ENCODE assay signal across 10 cellular contexts in genomic region chr5:119451561-119451960, GRCh38. TPM values are rescaled to one million over a fixed set of nuclear protein-coding genes. Genes with fewer than 3 reads are reported as not detected.
A peak's percentile ranks its signal among the peaks of the same experiment; 100 is the strongest.
DNase-seq lines count a peak whose midpoint lies in the region; ATAC-seq, FAIRE-seq and TF ChIP-seq lines count a peak whose summit lies in the region.
"Had no signal": no experiment of that assay in that cellular context is flagged by ENCODE, and none has a peak within 500 bp of the region (broad histone marks: within the 10 kb centered on the region; RNA-seq: fewer than 3 reads in every experiment).

No MANE protein-coding gene starts in this region.

- DNase-seq in Caco-2 (no peak), K562 (ENCODE audit: extremely low read depth in 1 of 4, low spot score in 3 of 4) (peak; percentile 12 to 18 (median 15)), neural crest cell (ENCODE audit: low read depth, low spot score) (no peak), inferior parietal cortex (ENCODE audit: extremely low spot score) (no peak), trophoblast cell (no peak)
- DNase-seq: activated gamma-delta T cell had no signal

- H2BK12ac ChIP-seq in trophoblast cell (ENCODE audit: low read length): no peak overlapping the region

- no peak overlapping the region for H4K12ac ChIP-seq in trophoblast cell (ENCODE audit: low read depth, low read length)

- H2BK120ac ChIP-seq in trophoblast cell (ENCODE audit: insufficient read depth, low read length, poor library complexity): no peak overlapping the region

- BruUV-seq in Caco-2 (replicated peaks; lab: Mats Ljungman, UMichigan) (no TSS peak), K562 (replicated peaks; lab: Mats Ljungman, UMichigan) (no TSS peak)

- ATAC-seq in K562 (no peak), HG03457 (IDR thresholded peaks at IDR 0.05; ENCODE audit: unreplicated experiment) (no peak), HG02759 (IDR thresholded peaks at IDR 0.05; ENCODE audit: unreplicated experiment) (no peak)

- POLR2A ChIA-PET in Caco-2 (lab: Charles Lee): interaction anchor here (0.6 kb wide), 1 partner anchor 183 kb away, joined by 4 read pairs; no protein-coding TSS in a partner anchor
- POLR2A ChIA-PET in K562 (lab: Yijun Ruan, JAX): interaction anchor here (0.8 to 1.1 kb wide), 2 partner anchors 9 to 19 kb away, joined by 3 read pairs; no protein-coding TSS in a partner anchor

- H4K20me1 ChIP-seq in KMS-11 (ENCODE audit: insufficient read depth): no peaks in the 10 kb centered on the region
- H4K20me1 ChIP-seq in K562 (replicated peaks; ENCODE audit: control insufficient read depth, insufficient read depth, low read length): no peaks in the 10 kb centered on the region

- H3K9me3 ChIP-seq in Caco-2 (peaks cover 7% of the 10 kb centered on the region), K562 (replicated peaks; ENCODE audit: control insufficient read depth, insufficient read depth, low read depth, low read length) (peaks cover 7% of the 10 kb centered on the region; the same call in 1 of the 2 replicates), trophoblast cell (ENCODE audit: insufficient read depth, low read depth, low read length) (peaks cover 7% of the 10 kb centered on the region)

- H3K27ac Mint-ChIP-seq in Caco-2 (ENCODE audit: unreplicated experiment) (no peak overlapping the region), neural crest cell (ENCODE audit: unreplicated experiment) (no peak overlapping the region)

- TF ChIP-seq RAD21 in K562 (CRISPR knock-in tag; conservative IDR thresholded peaks at IDR 0.05 in 1 of 2, IDR thresholded peaks at IDR 0.05 in 1 of 2): no peak

- no peak overlapping the region for H2AK5ac ChIP-seq in trophoblast cell (ENCODE audit: low read length)

- H3K4me1 ChIP-seq in Caco-2: peaks cover 12% of the 10 kb centered on the region
- peaks cover 22% of the 10 kb centered on the region for H3K4me1 ChIP-seq in KMS-11 (ENCODE audit: low read depth, poor library complexity, severe bottlenecking)
- H3K4me1 ChIP-seq in K562 (replicated peaks in 1 of 2; ENCODE audit: control insufficient read depth in 2 of 2, insufficient read depth in 2 of 2, low read length in 2 of 2): no peaks in the 10 kb centered on the region; a peak in 1 of 5 replicates
- peaks cover 0 to 4% of the 10 kb centered on the region in 2 experiments for H3K4me1 ChIP-seq in trophoblast cell (ENCODE audit: control insufficient read depth in 1 of 2, insufficient read depth in 2 of 2, low read length in 2 of 2)

- H3K4me3 Mint-ChIP-seq in Caco-2 (ENCODE audit: unreplicated experiment): peak overlapping the region; percentile 96
- peak overlapping the region; percentile 97 for H3K4me3 Mint-ChIP-seq in neural crest cell

- H3K4me3 ChIP-seq in Caco-2 (ENCODE audit: low read depth, low read length) (peak overlapping the region; percentile 62), KMS-11 (IDR thresholded peaks at IDR 0.05; ENCODE audit: insufficient read depth, low read depth, low read length) (no peak overlapping the region), K562 (no peak overlapping the region), trophoblast cell (ENCODE audit: low read depth, low read length) (no peak overlapping the region)

- H3K27me3 ChIP-seq in Caco-2 (replicated peaks; ENCODE audit: control insufficient read depth, insufficient read depth, low read length): no peaks in the 10 kb centered on the region
- H3K27me3 ChIP-seq in KMS-11 (ENCODE audit: insufficient read depth, low read depth): no peaks in the 10 kb centered on the region
- H3K27me3 ChIP-seq in K562 (ENCODE audit: control insufficient read depth in 2 of 2, insufficient read depth in 2 of 2, low read length in 2 of 2): no peaks in the 10 kb centered on the region
- no peaks in the 10 kb centered on the region for H3K27me3 ChIP-seq in trophoblast cell (ENCODE audit: insufficient read depth, low read length)

- H3K9me1 ChIP-seq in K562 (ENCODE audit: control insufficient read depth, insufficient read depth, low read length): no peaks in the 10 kb centered on the region

- no peak overlapping the region for H3K14ac ChIP-seq in trophoblast cell (ENCODE audit: low read length)

- H3K27me3 Mint-ChIP-seq in Caco-2 (ENCODE audit: insufficient read depth, unreplicated experiment) (no peaks in the 10 kb centered on the region), neural crest cell (ENCODE audit: low read depth) (no peaks in the 10 kb centered on the region)

- peaks cover 7% of the 10 kb centered on the region for H3K4me1 Mint-ChIP-seq in Caco-2 (ENCODE audit: low read depth, unreplicated experiment)
- peaks cover 6% of the 10 kb centered on the region for H3K4me1 Mint-ChIP-seq in neural crest cell

- 48% methylated on average over 4 of the region's 4 CpGs for WGBS in K562 (ENCODE audit: insufficient coverage, low coverage, missing lambda C conversion rate)
- no CpG with 5 or more reads among the region's 4 CpGs for WGBS in trophoblast cell (ENCODE audit: extremely low coverage, insufficient coverage, insufficient read length)

- H3K23ac ChIP-seq in trophoblast cell (ENCODE audit: low read length): no peak overlapping the region

- peak overlapping the region; percentile 78; the same call in 1 of the 2 replicates for H3K4me2 ChIP-seq in KMS-11
- H3K4me2 ChIP-seq in K562 (ENCODE audit: insufficient read depth, low read length): no peak overlapping the region; the same call in 1 of the 2 replicates
- H3K4me2 ChIP-seq in trophoblast cell (ENCODE audit: low read length): no peak overlapping the region

- H3K79me2 ChIP-seq in KMS-11 (ENCODE audit: insufficient read depth, low read depth): 0 out of 2 replicates have a peak, but pooled peaks cover 10% of the 10 kb centered on the region
- peaks cover 11% of the 10 kb centered on the region; the same call in 2 of the 3 replicates for H3K79me2 ChIP-seq in K562 (ENCODE audit: control insufficient read depth, insufficient read depth, low read length)
- H3K79me2 ChIP-seq in trophoblast cell (ENCODE audit: control insufficient read depth, insufficient read depth, low read length, poor library complexity): peaks cover 3% of the 10 kb centered on the region

- TF ChIP-seq CTCF in Caco-2 (IDR thresholded peaks at IDR 0.05; ENCODE audit: insufficient read depth in 1 of 2, low read depth in 1 of 2, low read length in 1 of 2, severe bottlenecking in 1 of 2, unreplicated experiment in 1 of 2) (no peak), KMS-11 (conservative IDR thresholded peaks at IDR 0.05; ENCODE audit: low read depth, low read length) (no peak), K562 (IDR thresholded peaks at IDR 0.05 in 2 of 3, conservative IDR thresholded peaks at IDR 0.05 in 1 of 3; ENCODE audit: insufficient read depth in 2 of 3, low read depth in 1 of 3, low read length in 3 of 3) (0 out of 6 replicates have a peak, but pooled peaks of 1 of the 3 experiments have one; percentile 12), neural crest cell (conservative IDR thresholded peaks at IDR 0.05) (no peak)

- H3K9me3 Mint-ChIP-seq in Caco-2 (ENCODE audit: unreplicated experiment): peaks cover 21% of the 10 kb centered on the region
- peaks cover 10% of the 10 kb centered on the region for H3K9me3 Mint-ChIP-seq in neural crest cell

- H3K9ac ChIP-seq in KMS-11 (no peak overlapping the region), K562 (ENCODE audit: insufficient read depth in 1 of 2, low read depth in 2 of 2, low read length in 2 of 2) (no peak overlapping the region), trophoblast cell (ENCODE audit: low read length) (no peak overlapping the region)

- intact Hi-C loops in Caco-2 (cut with micrococcal nuclease; ENCODE audit: unreplicated experiment): no loop called here
- intact Hi-C loops in K562 (cut with micrococcal nuclease): no loop called here

- in situ Hi-C loops in K562 (cut with MboI): no loop called here

- peak overlapping the region; percentile 82 for H2AFZ ChIP-seq in KMS-11 (ENCODE audit: low read depth)
- H2AFZ ChIP-seq in K562 (ENCODE audit: low read depth, low read length): peak overlapping the region; percentile 96
- H2AFZ ChIP-seq in trophoblast cell (ENCODE audit: insufficient read depth, low read length, poor library complexity): no peak overlapping the region

- peaks cover 4% of the 10 kb centered on the region for H3K79me1 ChIP-seq in trophoblast cell (ENCODE audit: low read length)

- CTCF ChIA-PET in Caco-2 (lab: Charles Lee) (no interaction called here), K562 (lab: Yijun Ruan, JAX; ENCODE audit: low intra/inter-chr PET ratio) (no interaction called here)

- TF ChIP-seq POLR2A in K562 (conservative IDR thresholded peaks at IDR 0.05): no peak

- H3K27ac ChIP-seq in KMS-11: no peak overlapping the region
- H3K27ac ChIP-seq in K562 (ENCODE audit: extremely low read depth, low read depth, low read length): no peak overlapping the region
- H3K27ac ChIP-seq in trophoblast cell (ENCODE audit: low read depth, low read length): no peak overlapping the region

- peaks cover 27% of the 10 kb centered on the region for H3K36me3 Mint-ChIP-seq in Caco-2 (ENCODE audit: insufficient read depth, unreplicated experiment)
- H3K36me3 Mint-ChIP-seq in neural crest cell (ENCODE audit: low read depth): peaks cover 8% of the 10 kb centered on the region

- H3K36me3 ChIP-seq in Caco-2 (ENCODE audit: control insufficient read depth, insufficient read depth, low read length): peaks cover 1% of the 10 kb centered on the region; the same call in 1 of the 2 replicates
- H3K36me3 ChIP-seq in KMS-11 (ENCODE audit: insufficient read depth): no peaks in the 10 kb centered on the region
- H3K36me3 ChIP-seq in K562 (ENCODE audit: control insufficient read depth, insufficient read depth, low read length): no peaks in the 10 kb centered on the region
- no peaks in the 10 kb centered on the region for H3K36me3 ChIP-seq in trophoblast cell (ENCODE audit: control insufficient read depth in 1 of 2, insufficient read depth in 2 of 2, low read length in 2 of 2)

- no peak for FAIRE-seq in K562 (lab: Jason Lieb, UNC)
- FAIRE-seq: endometrium had no signal

- no peak overlapping the region for H2BK5ac ChIP-seq in trophoblast cell (ENCODE audit: low read depth, low read length, poor library complexity)

- H4K91ac ChIP-seq in trophoblast cell (ENCODE audit: low read depth, low read length): no peak overlapping the region

- no peak overlapping the region for H3K4ac ChIP-seq in trophoblast cell (ENCODE audit: low read depth, low read length)

- H3K18ac ChIP-seq in trophoblast cell (ENCODE audit: low read length): no peak overlapping the region

- H4K8ac ChIP-seq in trophoblast cell (ENCODE audit: low read depth, low read length): no peak overlapping the region

- no peak for TF ChIP-seq EP300 in K562 (IDR thresholded peaks at IDR 0.05; ENCODE audit: low read length)

RNA-seq across cellular contexts. Expression of gene HSD17B4, which starts 0.7 kb away (rescaled TPM):
- total RNA-seq in Caco-2 (2022): 172 and 175 TPM in 2 replicates
- total RNA-seq in K562 (2011; cell fraction: chromatin; rRNA removed; ENCODE audit: low replicate concordance): 60.9 and 67.5 TPM in 2 replicates
- total RNA-seq in K562 (2011; cell fraction: nucleolus; rRNA removed): 23.5 and 28.4 TPM in 2 replicates
- 32.8 and 46.1 TPM in 2 replicates for total RNA-seq in K562 (2011; cell fraction: nucleoplasm; rRNA removed)
- total RNA-seq in K562 (2014; rRNA removed): 82.1 and 120 TPM in 2 replicates
- total RNA-seq in K562 (2014; rRNA removed; fragmentation: Illumina TruSeq; extraction: Trizol): 108 and 110 TPM in 2 replicates
- 91.4 and 94.6 TPM in 2 replicates for total RNA-seq in K562 (2015; rRNA removed; fragmentation: Illumina TruSeq; extraction: Trizol)
- total RNA-seq in K562 (2021): 109 and 114 TPM in 2 replicates
- 157 and 187 TPM in 2 replicates for polyA plus RNA-seq in K562 (2011; rRNA removed)
- 64.0 and 120 TPM in 2 replicates for polyA plus RNA-seq in K562 (2011; cell fraction: cytosol; rRNA removed)
- polyA plus RNA-seq in K562 (2011; cell fraction: nucleus; rRNA removed): 85.1 and 121 TPM in 2 replicates
- 93.3 and 132 TPM in 2 replicates for polyA plus RNA-seq in K562 (2012)
- polyA plus RNA-seq in K562 (2014; fragmentation: Illumina TruSeq; extraction: Trizol): 95.4 and 119 TPM in 2 replicates
- polyA plus RNA-seq in K562 (2014; fragmentation: Nextera tagmentation; extraction: Ambion mirVana): 10 to 100 TPM; 50.6 to 60.9 TPM
- 72.5 and 76.2 TPM in 2 replicates for polyA plus RNA-seq in K562 (2014; rRNA removed)
- 200 and 211 TPM in 2 replicates for polyA minus RNA-seq in K562 (2011; rRNA and poly(A)+ RNA removed)
- 69.9 and 88.9 TPM in 2 replicates for polyA minus RNA-seq in K562 (2011; cell fraction: cytosol; rRNA and poly(A)+ RNA removed)
- polyA minus RNA-seq in K562 (2011; cell fraction: nucleus; rRNA and poly(A)+ RNA removed): 47.1 and 79.5 TPM in 2 replicates
- total RNA-seq in neural crest cell: 179 and 214 TPM in 2 replicates
- polyA plus RNA-seq in trophoblast cell (2013): 119 and 125 TPM in 2 replicates

Comparison
In these comparisons a context has a peak if more than half of its experiments do, and no peak if none do; other contexts are left out.
1. DNase-seq: peak in K562 (4 of 4); none in Caco-2 (0 of 2), neural crest cell (single experiment), inferior parietal cortex (single experiment) and trophoblast cell (0 of 2).